ENCODE assay signal across 8 cellular contexts in the genomic region with DNA sequence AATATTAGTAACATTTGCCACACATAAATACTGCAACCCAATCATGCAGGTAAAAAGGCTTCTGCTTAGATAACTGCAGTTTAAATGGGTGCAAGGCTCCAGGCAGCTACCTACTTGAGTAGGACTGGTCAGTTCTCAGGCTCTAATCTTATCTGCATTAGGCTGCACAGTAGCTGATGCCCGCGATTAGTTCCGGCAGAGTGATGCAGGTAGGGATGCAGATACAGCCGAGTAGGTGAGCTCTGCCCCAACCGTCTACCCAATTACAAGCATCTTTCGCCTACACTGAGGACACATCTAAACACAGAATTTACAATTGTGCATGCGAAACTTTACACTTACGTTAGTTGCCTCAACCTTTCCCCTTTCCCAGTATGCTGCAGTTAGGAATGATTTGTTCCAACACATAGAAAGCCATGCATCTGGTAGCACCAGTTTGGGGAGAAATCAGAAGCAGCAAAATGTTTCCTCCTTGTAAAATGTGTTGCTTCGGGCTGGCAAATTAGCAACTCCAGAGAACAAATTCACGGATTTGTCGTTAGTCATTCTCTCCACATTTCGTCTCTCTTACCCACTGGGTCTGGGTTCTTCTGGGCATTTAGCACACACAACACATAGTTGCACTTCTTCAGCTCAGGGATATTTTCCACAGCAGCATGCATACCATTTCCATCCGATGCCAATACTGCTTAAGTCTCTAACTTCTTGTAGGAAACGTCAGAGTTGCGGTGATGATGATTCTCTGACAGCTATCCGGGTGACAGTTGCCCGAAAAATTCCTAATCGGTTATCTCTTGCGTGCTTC. TPM values are rescaled to one million over a fixed set of nuclear protein-coding genes. Genes with fewer than 3 reads are reported as not detected.
DNase-seq lines count a peak whose midpoint lies in the region; ATAC-seq, FAIRE-seq and TF ChIP-seq lines count a peak whose summit lies in the region.

No MANE protein-coding gene starts in this region.

- peak overlapping the region; percentile 28; the same call in 1 of the 2 replicates for H3K9ac ChIP-seq in HepG2 (ENCODE audit: insufficient read depth, low read depth, low read length)

- H3K4me1 Mint-ChIP-seq in activated CD8-positive, alpha-beta T cell treated with anti-CD3 and anti-CD28 coated beads for 36 hours (ENCODE audit: low read depth), result peaks cover 4% of the 10 kb centered on the region
- H3K4me1 Mint-ChIP-seq in activated CD8-positive, alpha-beta T cell treated with anti-CD3 and anti-CD28 coated beads, Interleukin-2, amount 10 ng/mL, durations not matched to agents 7 days and 5 days (ENCODE audit: low read depth), result peaks cover 8% of the 10 kb centered on the region

- CTCF ChIA-PET in activated CD8-positive, alpha-beta T cell treated with anti-CD3 and anti-CD28 coated beads for 36 hours (lab: Charles Lee), result interaction anchor here (1.6 kb wide), 2 partner anchors 9 to 12 kb away, joined by 6 to 7 read pairs; no protein-coding TSS in a partner anchor
- CTCF ChIA-PET in activated CD8-positive, alpha-beta T cell treated with anti-CD3 and anti-CD28 coated beads, Interleukin-2, amount 10 ng/mL, durations not matched to agents 7 days and 5 days (lab: Charles Lee), result no interaction called here
- CTCF ChIA-PET in HepG2 (lab: Yijun Ruan, JAX; ENCODE audit: low intra/inter-chr PET ratio, low total read pairs), result no interaction called here

- TF ChIP-seq EP300 in HepG2 (IDR thresholded peaks at IDR 0.05; ENCODE audit: low read depth in 2 of 2, low read length in 2 of 2) (no peak), HepG2 (CRISPR knock-in tag; IDR thresholded peaks at IDR 0.05; ENCODE audit: borderline replicate concordance) (no peak)

- peaks cover 16% of the 10 kb centered on the region for H3K4me1 ChIP-seq in HepG2 (ENCODE audit: insufficient read depth, low read length)

- no peaks in the 10 kb centered on the region for H3K9me3 ChIP-seq in HepG2 (ENCODE audit: low read length)

- H3K27ac ChIP-seq in HepG2 (ENCODE audit: extremely low read length, insufficient read depth, low read length), result no peak overlapping the region

- TF ChIP-seq POLR2A in HepG2 (IDR thresholded peaks at IDR 0.05; ENCODE audit: insufficient read depth in 1 of 2, low read depth in 2 of 2, low read length in 2 of 2), result no peak

- H3K4me2 ChIP-seq in HepG2 (ENCODE audit: low read depth, low read length), result peak overlapping the region; percentile 99

- in situ Hi-C loops in HepG2 (cut with HindIII; ENCODE audit: extremely low pct_ligation_motif_present, low pct_unique_long_range_greater_than_20kb), result loop anchor here (25.0 kb wide), 2 partner anchors 1317 to 1592 kb away; no protein-coding TSS in a partner anchor

- no peaks in the 10 kb centered on the region for H4K20me1 ChIP-seq in HepG2 (ENCODE audit: insufficient read depth, low read length)

- H3K27me3 Mint-ChIP-seq in activated CD8-positive, alpha-beta T cell treated with anti-CD3 and anti-CD28 coated beads for 36 hours, result peaks cover 14% of the 10 kb centered on the region
- peaks cover 16% of the 10 kb centered on the region for H3K27me3 Mint-ChIP-seq in activated CD8-positive, alpha-beta T cell treated with anti-CD3 and anti-CD28 coated beads, Interleukin-2, amount 10 ng/mL, durations not matched to agents 7 days and 5 days (ENCODE audit: low read depth)

- peak; percentile 4 for ATAC-seq in activated CD8-positive, alpha-beta T cell treated with anti-CD3 and anti-CD28 coated beads for 36 hours
- no peak for ATAC-seq in activated CD8-positive, alpha-beta T cell treated with anti-CD3 and anti-CD28 coated beads, Interleukin-2, amount 10 ng/mL, durations not matched to agents 7 days and 5 days
- peak; percentile 4 for ATAC-seq in HG03520 (IDR thresholded peaks at IDR 0.05; ENCODE audit: unreplicated experiment)
- no peak for ATAC-seq in HepG2

- POLR2A ChIA-PET in activated CD8-positive, alpha-beta T cell treated with anti-CD3 and anti-CD28 coated beads for 36 hours (lab: Charles Lee), result interaction anchor here (1.0 kb wide), 1 partner anchor 12 kb away, joined by 4 read pairs; no protein-coding TSS in a partner anchor
- POLR2A ChIA-PET in activated CD8-positive, alpha-beta T cell treated with anti-CD3 and anti-CD28 coated beads, Interleukin-2, amount 10 ng/mL, durations not matched to agents 7 days and 5 days (lab: Charles Lee), result no interaction called here
- POLR2A ChIA-PET in HepG2 (lab: Yijun Ruan, JAX), result no interaction called here

- TF ChIP-seq CTCF in activated CD8-positive, alpha-beta T cell treated with anti-CD3 and anti-CD28 coated beads for 36 hours (IDR thresholded peaks at IDR 0.05), result no peak
- TF ChIP-seq CTCF in cardiac fibroblast (IDR thresholded peaks at IDR 0.05; ENCODE audit: low read depth, low read length) (no peak), HepG2 (CRISPR knock-in tag; IDR thresholded peaks at IDR 0.05) (no peak)

- BruUV-seq in HepG2 (replicated peaks; lab: Mats Ljungman, UMichigan), result no TSS peak

- 14% methylated on average over 16 of the region's 19 CpGs for WGBS in HepG2 (ENCODE audit: low lambda C conversion rate)

- peak overlapping the region; percentile 87 for H2AFZ ChIP-seq in HepG2 (ENCODE audit: low read length)

- no peaks in the 10 kb centered on the region for H3K36me3 ChIP-seq in HepG2 (replicated peaks in 1 of 2; ENCODE audit: control insufficient read depth in 1 of 2, insufficient read depth in 2 of 2, low read length in 2 of 2)

- no peaks in the 10 kb centered on the region for H3K79me2 ChIP-seq in HepG2 (ENCODE audit: insufficient read depth, low read length)

- no peak overlapping the region for H3K27ac Mint-ChIP-seq in activated CD8-positive, alpha-beta T cell treated with anti-CD3 and anti-CD28 coated beads for 36 hours
- H3K27ac Mint-ChIP-seq in activated CD8-positive, alpha-beta T cell treated with anti-CD3 and anti-CD28 coated beads, Interleukin-2, amount 10 ng/mL, durations not matched to agents 7 days and 5 days, result no peak overlapping the region

- peak overlapping the region; percentile 63 to 85 for H3K4me3 ChIP-seq in cardiac fibroblast (replicated peaks in 1 of 2; ENCODE audit: low read depth in 2 of 2, low read length in 2 of 2)
- peak overlapping the region; percentile 27 to 82 (median 46); a peak in 4 of 6 replicates for H3K4me3 ChIP-seq in HepG2 (replicated peaks in 1 of 3; ENCODE audit: insufficient read depth in 1 of 3, low read depth in 2 of 3, low read length in 3 of 3)

- H3K4me3 Mint-ChIP-seq in activated CD8-positive, alpha-beta T cell treated with anti-CD3 and anti-CD28 coated beads for 36 hours, result no peak overlapping the region
- no peak overlapping the region for H3K4me3 Mint-ChIP-seq in activated CD8-positive, alpha-beta T cell treated with anti-CD3 and anti-CD28 coated beads, Interleukin-2, amount 10 ng/mL, durations not matched to agents 7 days and 5 days

- TF ChIP-seq RAD21 in HepG2 (CRISPR knock-in tag; IDR thresholded peaks at IDR 0.05), result no peak

- DNase-seq in activated CD8-positive, alpha-beta T cell treated with anti-CD3 and anti-CD28 coated beads for 36 hours, result peak; percentile 4
- no peak for DNase-seq in activated CD8-positive, alpha-beta T cell treated with anti-CD3 and anti-CD28 coated beads, Interleukin-2, amount 10 ng/mL, durations not matched to agents 7 days and 5 days
- DNase-seq in cardiac fibroblast (ENCODE audit: low read depth in 2 of 2), result no peak
- no peak for DNase-seq in HepG2 (ENCODE audit: low spot score)
- DNase-seq in GM19240 (ENCODE audit: insufficient read length, low spot score), result no peak
- DNase-seq in DMS114 treated with DMSO at 0.1 percent for 48 hours (lab: John Stamatoyannopoulos, UW; ENCODE audit: unreplicated experiment), result no peak
- no peak for DNase-seq in NCI-H2107 (lab: John Stamatoyannopoulos, UW)

- no peaks in the 10 kb centered on the region for H3K9me3 Mint-ChIP-seq in activated CD8-positive, alpha-beta T cell treated with anti-CD3 and anti-CD28 coated beads for 36 hours
- H3K9me3 Mint-ChIP-seq in activated CD8-positive, alpha-beta T cell treated with anti-CD3 and anti-CD28 coated beads, Interleukin-2, amount 10 ng/mL, durations not matched to agents 7 days and 5 days (ENCODE audit: insufficient read depth), result no peaks in the 10 kb centered on the region

- intact Hi-C loops in activated CD8-positive, alpha-beta T cell treated with anti-CD3 and anti-CD28 coated beads for 36 hours (cut with micrococcal nuclease), result no loop called here
- intact Hi-C loops in HepG2 (cut with micrococcal nuclease; ENCODE audit: unreplicated experiment), result loop anchor here (5.0 kb wide), 1 partner anchor 53 kb away; no protein-coding TSS in a partner anchor

- H3K36me3 Mint-ChIP-seq in activated CD8-positive, alpha-beta T cell treated with anti-CD3 and anti-CD28 coated beads for 36 hours (ENCODE audit: low read depth), result no peaks in the 10 kb centered on the region
- no peaks in the 10 kb centered on the region for H3K36me3 Mint-ChIP-seq in activated CD8-positive, alpha-beta T cell treated with anti-CD3 and anti-CD28 coated beads, Interleukin-2, amount 10 ng/mL, durations not matched to agents 7 days and 5 days (ENCODE audit: low read depth)

- peaks cover 1 to 35% of the 10 kb centered on the region in 2 experiments; a peak in 4 of 5 replicates for H3K27me3 ChIP-seq in HepG2 (ENCODE audit: control insufficient read depth in 1 of 2, insufficient read depth in 2 of 2, low read length in 2 of 2)

- no peak for FAIRE-seq in HepG2 (lab: Jason Lieb, UNC)

RNA-seq across cellular contexts. Expression of a gene that starts 0.5 kb away (rescaled TPM):
- under 1 TPM; 0.04 to 0.14 TPM for total RNA-seq in activated CD8-positive, alpha-beta T cell treated with anti-CD3 and anti-CD28 coated beads for 36 hours
- under 1 TPM; 0.08 to 0.13 TPM for total RNA-seq in activated CD8-positive, alpha-beta T cell treated with anti-CD3 and anti-CD28 coated beads, Interleukin-2, amount 10 ng/mL, durations not matched to agents 7 days and 5 days
- 0.09 and 0.11 TPM in 2 replicates for total RNA-seq in HepG2 (2016; rRNA removed; fragmentation: Illumina TruSeq; extraction: Trizol)
- 0.09 and 0.10 TPM in 2 replicates for total RNA-seq in HepG2 (2016; cell fraction: cytosol; rRNA removed; fragmentation: Illumina TruSeq; extraction: Trizol; ENCODE audit: low read depth)
- 0.04 and 0.11 TPM in 2 replicates for total RNA-seq in HepG2 (2016; cell fraction: insoluble cytoplasmic fraction; rRNA removed; fragmentation: Illumina TruSeq; extraction: Trizol)
- total RNA-seq in HepG2 (2016; cell fraction: membrane; rRNA removed; fragmentation: Illumina TruSeq; extraction: Trizol), result 0.03 TPM in 2 replicates
- total RNA-seq in HepG2 (2016; cell fraction: nucleus; rRNA removed; fragmentation: Illumina TruSeq; extraction: Trizol), result 0.19 and 0.31 TPM in 2 replicates
- polyA plus RNA-seq in HepG2 (2011; rRNA removed), result 0.01 TPM in 1 of 2 replicates, not detected in the other
- 0.01 TPM in 1 of 2 replicates, not detected in the other for polyA plus RNA-seq in HepG2 (2011; cell fraction: cytosol; rRNA removed)
- polyA plus RNA-seq in HepG2 (2011; cell fraction: nucleus; rRNA removed), result not detected in 2 replicates
- polyA plus RNA-seq in HepG2 (2012), result not detected in 2 replicates
- under 0.01 and 0.01 TPM in 2 replicates for polyA plus RNA-seq in HepG2 (2016; cell fraction: cytosol; fragmentation: Illumina TruSeq; extraction: Trizol; ENCODE audit: low read depth)
- polyA plus RNA-seq in HepG2 (2016; cell fraction: insoluble cytoplasmic fraction; fragmentation: Illumina TruSeq; extraction: Trizol; ENCODE audit: low read depth), result not detected in 2 replicates
- polyA plus RNA-seq in HepG2 (2016; cell fraction: membrane; fragmentation: Illumina TruSeq; extraction: Trizol; ENCODE audit: low read depth), result not detected in 2 replicates
- 0.03 and 0.15 TPM in 2 replicates for polyA plus RNA-seq in HepG2 (2016; cell fraction: nucleus; fragmentation: Illumina TruSeq; extraction: Trizol; ENCODE audit: insufficient read depth, low read depth)
- 4.1 TPM in 1 of 2 replicates, not detected in the other for polyA minus RNA-seq in HepG2 (2011; rRNA and poly(A)+ RNA removed; ENCODE audit: low replicate concordance)
- polyA minus RNA-seq in HepG2 (2011; cell fraction: cytosol; rRNA and poly(A)+ RNA removed), result not detected in 2 replicates
- polyA minus RNA-seq in HepG2 (2011; cell fraction: nucleus; rRNA and poly(A)+ RNA removed), result under 0.01 and 0.12 TPM in 2 replicates

Comparison
In these comparisons a context has a peak if more than half of its experiments do, and no peak if none do; other contexts are left out.
1. ATAC-seq: peak in activated CD8-positive, alpha-beta T cell treated with anti-CD3 and anti-CD28 coated beads for 36 hours (single experiment) and HG03520 (single experiment); none in activated CD8-positive, alpha-beta T cell treated with anti-CD3 and anti-CD28 coated beads, Interleukin-2, amount 10 ng/mL, durations not matched to agents 7 days and 5 days (single experiment) and HepG2 (single experiment).